ENCODE assay signal across 22 cellular contexts in the genomic region with DNA sequence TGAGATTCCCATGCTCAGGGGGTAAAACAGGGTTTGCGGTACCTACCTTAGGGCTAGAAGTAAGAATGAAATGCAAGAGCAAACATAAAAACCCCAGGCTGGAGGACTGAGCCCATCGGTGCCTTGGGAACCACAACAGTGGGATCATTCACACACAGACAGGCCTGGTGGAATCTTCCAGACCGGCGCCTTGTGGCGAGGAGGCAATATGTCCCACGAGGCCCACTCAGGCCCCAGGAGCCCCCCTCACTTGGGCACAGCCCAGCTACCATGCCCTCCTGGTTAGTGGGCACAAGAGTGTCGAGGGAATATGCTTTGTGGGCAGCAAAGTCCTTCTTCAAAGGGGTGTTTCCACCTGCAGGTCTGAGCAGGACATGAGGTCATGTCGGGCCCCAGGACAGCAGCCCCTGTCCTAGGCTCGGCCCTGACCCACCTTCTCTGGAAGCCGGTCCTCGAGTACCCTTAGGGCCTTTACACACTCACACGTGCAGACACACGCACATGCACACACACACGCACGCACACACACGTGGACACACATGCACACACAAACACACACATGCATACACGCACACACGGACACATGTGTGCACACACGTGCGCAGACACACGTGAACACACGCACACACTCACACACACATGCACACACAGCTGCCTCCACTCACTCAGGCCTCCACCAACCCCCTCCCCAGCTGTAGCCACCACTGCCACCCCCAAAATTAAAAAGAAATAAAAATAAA. TPM values are rescaled to one million over a fixed set of nuclear protein-coding genes. Genes with fewer than 3 reads are reported as not detected.
DNase-seq lines count a peak whose midpoint lies in the region; ATAC-seq and TF ChIP-seq lines count a peak whose summit lies in the region.
"Had no signal": no experiment of that assay in that cellular context is flagged by ENCODE, and none has a peak within 500 bp of the region (broad histone marks: within the 10 kb centered on the region; RNA-seq: fewer than 3 reads in every experiment).

No MANE protein-coding gene starts in this region.

- peak overlapping the region; percentile 52 for H3K27ac ChIP-seq in RWPE2 (ENCODE audit: poor library complexity, severe bottlenecking)
- H3K27ac ChIP-seq: dorsolateral prefrontal cortex, gastroesophageal sphincter, neutrophil, testis had no signal

- intact Hi-C loops in posterior vena cava (cut with DNase I) = loop anchor here in 1 of 2 donors (10.0 kb wide), 1 partner anchor 76 kb away; no protein-coding TSS in a partner anchor

- ATAC-seq in RWPE2 (ENCODE audit: low read depth) = no peak
- ATAC-seq: stimulated activated memory B cell treated with anti-CD40 and anti-IgM and Interleukin-4, amounts not matched to agents 10 μg/mL and 1 μg/mL and 100 μg/mL, for 72 hours had no signal

- H3K36me3 ChIP-seq in H7 (replicated peaks; ENCODE audit: control insufficient read depth, insufficient read depth, low read length) (no peaks in the 10 kb centered on the region), RWPE2 (ENCODE audit: low read depth) (no peaks in the 10 kb centered on the region), skeletal muscle satellite cell (ENCODE audit: insufficient read depth, low read length) (no peaks in the 10 kb centered on the region)
- H3K36me3 ChIP-seq: adrenal gland, gastroesophageal sphincter, HAP-1, neutrophil had no signal

- H3K9ac ChIP-seq in skeletal muscle satellite cell (ENCODE audit: low read depth, low read length) = no peak overlapping the region

- peak; percentile 36 for DNase-seq in H7
- DNase-seq in RWPE2 (ENCODE audit: low spot score) = no peak
- peak; percentile 2 for DNase-seq in fibroblast of mammary gland (ENCODE audit: low read depth)
- no peak for DNase-seq in posterior vena cava (ENCODE audit: low spot score)
- DNase-seq in NCI-H748 (lab: John Stamatoyannopoulos, UW; ENCODE audit: unreplicated experiment) = no peak
- no peak for DNase-seq in DMS79 treated with DMSO at 0.1 percent for 48 hours (lab: John Stamatoyannopoulos, UW)
- DNase-seq: activated CD4-positive, alpha-beta T cell treated with anti-CD3 and anti-CD28 coated beads for 48 hours; activated effector memory CD4-positive, alpha-beta T cell treated with Interleukin-2 at 50 U/mL for 16 hours; AML-193; NCI-H2227 treated with DMSO at 0.1 percent for 48 hours had no signal

- peak overlapping the region; percentile 73 for H3K4me2 ChIP-seq in skeletal muscle satellite cell (ENCODE audit: low read length)

- H3K4me3 ChIP-seq in H7 (ENCODE audit: insufficient read depth, low read depth, low read length) (no peak overlapping the region), RWPE2 (ENCODE audit: severe bottlenecking) (no peak overlapping the region), fibroblast of mammary gland (ENCODE audit: control insufficient read depth, low read depth, low read length) (no peak overlapping the region), skeletal muscle satellite cell (ENCODE audit: low read length) (no peak overlapping the region)
- H3K4me3 ChIP-seq: adrenal gland, gastroesophageal sphincter, HAP-1, testis had no signal

- H3K4me1 ChIP-seq in RWPE2 (ENCODE audit: insufficient read depth, poor library complexity, severe bottlenecking) (peaks cover 12% of the 10 kb centered on the region), skeletal muscle satellite cell (ENCODE audit: control insufficient read depth, insufficient read depth, low read length) (peaks cover 32% of the 10 kb centered on the region)

- H3K27me3 ChIP-seq in H7 (ENCODE audit: control insufficient read depth, insufficient read depth, low read length) = no peaks in the 10 kb centered on the region
- no peaks in the 10 kb centered on the region for H3K27me3 ChIP-seq in RWPE2 (ENCODE audit: insufficient read depth, poor library complexity, severe bottlenecking)
- peaks cover 11% of the 10 kb centered on the region for H3K27me3 ChIP-seq in skeletal muscle satellite cell (ENCODE audit: control insufficient read depth, insufficient read depth, low read length)
- H3K27me3 ChIP-seq: adrenal gland, dorsolateral prefrontal cortex, gastroesophageal sphincter, neutrophil, testis had no signal

- TF ChIP-seq CTCF in RWPE2 (IDR thresholded peaks at IDR 0.05; ENCODE audit: poor library complexity, severe bottlenecking) = no peak
- TF ChIP-seq CTCF in fibroblast of mammary gland (conservative IDR thresholded peaks at IDR 0.05; ENCODE audit: control insufficient read depth, insufficient read depth, low read depth, low read length) = no peak

- no peaks in the 10 kb centered on the region for H3K9me3 ChIP-seq in RWPE2 (ENCODE audit: severe bottlenecking)
- no peaks in the 10 kb centered on the region for H3K9me3 ChIP-seq in skeletal muscle satellite cell (replicated peaks; ENCODE audit: low read length)
- H3K9me3 ChIP-seq: adrenal gland, gastroesophageal sphincter, HAP-1, neutrophil, testis had no signal

RNA-seq across cellular contexts. Expression of a gene that starts 51.5 kb away (rescaled TPM):
- total RNA-seq in H7 (2014; rRNA removed; shearing (Covaris generic)) = not detected in 2 replicates
- not detected in 2 replicates for total RNA-seq in skeletal muscle satellite cell (2012; rRNA removed)
- not detected for total RNA-seq in posterior vena cava
- total RNA-seq: adrenal gland, cardiac septum, dorsolateral prefrontal cortex, epithelial cell of proximal tubule, gastroesophageal sphincter, mononuclear cell, RPMI7951, testis had no signal

Comparison
In these comparisons a context has a peak if more than half of its experiments do, and no peak if none do; other contexts are left out.
1. DNase-seq: peak in H7 (single experiment) and fibroblast of mammary gland (single experiment); none in RWPE2 (single experiment), posterior vena cava (single experiment), NCI-H748 (single experiment) and DMS79 treated with DMSO at 0.1 percent for 48 hours (single experiment).